In genomic region chr4:803884-804283, GRCh38 we compare ENCODE assay signal across 22 cellular contexts. TPM values are rescaled to one million over a fixed set of nuclear protein-coding genes. Genes with fewer than 3 reads are reported as not detected.
"Had no signal": no experiment of that assay in that cellular context is flagged by ENCODE, and none has a peak within 500 bp of the region (broad histone marks: within the 10 kb centered on the region; RNA-seq: fewer than 3 reads in every experiment).

No MANE protein-coding gene starts in this region.

- H3K36me3 ChIP-seq: MG63, SJCRH30 had no signal

- H3K27ac ChIP-seq: SJCRH30 had no signal

- ATAC-seq: HepG2, SK-N-SH treated with all-trans-retinoic acid at 6 μM for 48 hours had no signal

- H3K4me3 ChIP-seq: MG63, SJCRH30 had no signal

- DNase-seq: IMR-90, Karpas-422, KG1, MG63, NCI-H1092, NCI-H1105 treated with DMSO at 0.1 percent for 48 hours, NCI-H1417 treated with DMSO at 0.1 percent for 48 hours, NCI-H146, NCI-H1694 treated with DMSO at 0.1 percent for 48 hours, NCI-H1930, NCI-H2081, NCI-H2107, NCI-H2227 treated with DMSO at 0.1 percent for 48 hours, NCI-H524, NCI-H526 treated with DMSO at 0.1 percent for 48 hours, NCI-H748 treated with DMSO at 0.1 percent for 48 hours, RPMI8226, SHP77 treated with DMSO at 0.1 percent for 48 hours, SJCRH30 had no signal

- H3K27me3 ChIP-seq: MG63, SJCRH30 had no signal

- H3K9me3 ChIP-seq: MG63 had no signal

RNA-seq across cellular contexts. Expression of gene CPLX1, which starts 22.0 kb away (rescaled TPM):
- total RNA-seq: HT1080, IMR-90 had no signal
